ENCODE assay signal across 25 cellular contexts in the genomic region with DNA sequence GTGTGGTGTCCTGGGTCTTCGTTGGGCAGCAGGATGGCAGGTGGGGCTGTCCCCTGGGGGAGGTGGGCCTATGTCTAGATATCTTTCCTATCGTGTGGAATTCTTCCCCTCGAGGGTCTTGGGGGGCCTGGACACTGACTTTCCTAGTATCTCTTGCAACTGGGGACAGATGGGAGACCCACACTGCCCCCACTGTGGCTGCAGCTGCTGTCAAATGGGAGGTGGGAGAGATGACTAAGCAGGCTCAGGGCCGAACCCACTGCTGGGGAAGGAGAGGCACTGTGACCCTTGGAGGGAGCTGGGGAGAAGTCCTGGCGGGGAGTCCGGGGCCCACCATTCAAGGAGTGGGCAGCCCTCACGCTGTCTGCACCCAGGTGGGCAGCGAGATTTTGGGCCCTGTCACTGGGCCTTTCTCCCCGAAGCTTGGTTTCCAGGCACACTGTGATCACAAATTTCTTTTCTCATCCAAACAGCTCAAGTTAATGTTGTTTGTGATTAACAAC. TPM values are rescaled to one million over a fixed set of nuclear protein-coding genes. Genes with fewer than 3 reads are reported as not detected.
DNase-seq lines count a peak whose midpoint lies in the region; TF ChIP-seq lines count a peak whose summit lies in the region.
"Had no signal": no experiment of that assay in that cellular context is flagged by ENCODE, and none has a peak within 500 bp of the region (broad histone marks: within the 10 kb centered on the region; RNA-seq: fewer than 3 reads in every experiment).

No MANE protein-coding gene starts in this region.

- H3K9me3 Mint-ChIP-seq in osteocyte (ENCODE audit: unreplicated experiment) (no peaks in the 10 kb centered on the region), endothelial cell (ENCODE audit: unreplicated experiment) (no peaks in the 10 kb centered on the region)
- H3K9me3 Mint-ChIP-seq: activated CD4-positive, alpha-beta T cell treated with anti-CD3 and anti-CD28 coated beads, Interleukin-2, amount 10 ng/mL, durations not matched to agents 24 days and 14 days; activated naive CD4-positive, alpha-beta T cell treated with anti-CD3 and anti-CD28 coated beads, Interleukin-2, amount 50 U/mL, for 24 hours; stimulated activated effector memory CD8-positive, alpha-beta T cell treated with anti-CD3 and anti-CD28 coated beads, Interleukin-12 subunit alpha, Interleukin-12 subunit beta, amount 100 ng/mL, for 72 hours had no signal

- H3K36me3 ChIP-seq in ACC112 (ENCODE audit: insufficient read depth, low read length) (no peaks in the 10 kb centered on the region), HUES64 (ENCODE audit: insufficient read depth, low read length) (no peaks in the 10 kb centered on the region), esophagus squamous epithelium (no peaks in the 10 kb centered on the region), WERI-Rb-1 (no peaks in the 10 kb centered on the region)
- H3K36me3 ChIP-seq: BLaER1 treated with 17β-estradiol and CSF1 and Interleukin-3, amounts not matched to agents 10 nM and 100 nM; suprapubic skin had no signal

- intact Hi-C loops in esophagus squamous epithelium (cut with DNase I): no loop called here

- peaks cover under 1% of the 10 kb centered on the region for H3K36me3 Mint-ChIP-seq in osteocyte (ENCODE audit: unreplicated experiment)
- H3K36me3 Mint-ChIP-seq in endothelial cell (ENCODE audit: low read depth, unreplicated experiment): peaks cover 12% of the 10 kb centered on the region
- H3K36me3 Mint-ChIP-seq: activated naive CD4-positive, alpha-beta T cell treated with anti-CD3 and anti-CD28 coated beads, Interleukin-2, amount 50 U/mL, for 24 hours had no signal

- no peaks in the 10 kb centered on the region for H3K79me2 ChIP-seq in ACC112 (ENCODE audit: control insufficient read depth, insufficient read depth, low read length, unreplicated experiment)

- H3K4me3 ChIP-seq in ACC112 (ENCODE audit: low read depth, low read length) (no peak overlapping the region), HUES64 (ENCODE audit: low read length) (no peak overlapping the region), esophagus squamous epithelium (no peak overlapping the region), WERI-Rb-1 (ENCODE audit: low read depth, low read length) (no peak overlapping the region)
- H3K4me3 ChIP-seq: BLaER1 treated with 17β-estradiol and CSF1 and Interleukin-3, amounts not matched to agents 10 nM and 100 nM; SK-N-MC; suprapubic skin had no signal

- H3K4me1 ChIP-seq in ACC112 (ENCODE audit: control insufficient read depth, insufficient read depth, low read length, unreplicated experiment): peaks cover 56% of the 10 kb centered on the region
- H3K4me1 ChIP-seq in HUES64 (ENCODE audit: insufficient read depth, low read length): peaks cover 11% of the 10 kb centered on the region
- H3K4me1 ChIP-seq in esophagus squamous epithelium: peaks cover 8 to 59% (median 18%) of the 10 kb centered on the region in 3 donors

- H3K9me3 ChIP-seq in HUES64 (ENCODE audit: insufficient read depth, low read depth, low read length): peaks cover 7% of the 10 kb centered on the region
- H3K9me3 ChIP-seq in esophagus squamous epithelium: peaks cover 0 to 11% (median 0%) of the 10 kb centered on the region in 3 donors
- H3K9me3 ChIP-seq in WERI-Rb-1 (ENCODE audit: severe bottlenecking): no peaks in the 10 kb centered on the region
- H3K9me3 ChIP-seq: suprapubic skin had no signal

- no peak overlapping the region for H3K9ac ChIP-seq in HUES64 (ENCODE audit: low read depth, low read length)
- H3K9ac ChIP-seq: KMS-11 had no signal

- DNase-seq in esophagus squamous epithelium (lab: John Stamatoyannopoulos, UW) (no peak), osteocyte (ENCODE audit: extremely low spot score, unreplicated experiment) (no peak), WERI-Rb-1 (no peak), endothelial cell (ENCODE audit: low spot score) (no peak), NCI-H1048 (lab: John Stamatoyannopoulos, UW) (no peak), NCI-H1930 (lab: John Stamatoyannopoulos, UW) (no peak)
- DNase-seq: activated CD4-positive, alpha-beta T cell treated with anti-CD3 and anti-CD28 coated beads, Interleukin-2, amount 10 ng/mL, durations not matched to agents 24 days and 14 days; cerebellar nuclear complex; COR-L47; DMS79; head of caudate nucleus; NCI-H187 treated with DMSO at 0.1 percent for 48 hours; NCI-H2227 treated with DMSO at 0.1 percent for 48 hours; NCI-H69; stimulated activated CD4-positive, alpha-beta T cell treated with anti-CD3 and anti-CD28 coated beads, Interleukin-2, amount 100 ng/mL, for 48 hours had no signal

- H3K27ac Mint-ChIP-seq in osteocyte (ENCODE audit: unreplicated experiment): peak overlapping the region; percentile 27
- H3K27ac Mint-ChIP-seq in endothelial cell (ENCODE audit: unreplicated experiment): no peak overlapping the region
- H3K27ac Mint-ChIP-seq: activated CD4-positive, alpha-beta T cell treated with anti-CD3 and anti-CD28 coated beads, Interleukin-2, amount 10 ng/mL, durations not matched to agents 24 days and 14 days; activated naive CD4-positive, alpha-beta T cell treated with anti-CD3 and anti-CD28 coated beads, Interleukin-2, amount 50 U/mL, for 24 hours; stimulated activated effector memory CD8-positive, alpha-beta T cell treated with anti-CD3 and anti-CD28 coated beads, Interleukin-12 subunit alpha, Interleukin-12 subunit beta, amount 100 ng/mL, for 72 hours had no signal

- H3K4me1 Mint-ChIP-seq in osteocyte (ENCODE audit: unreplicated experiment) (peaks cover 82% of the 10 kb centered on the region), endothelial cell (ENCODE audit: unreplicated experiment) (peaks cover 14% of the 10 kb centered on the region)

- TF ChIP-seq CTCF in esophagus squamous epithelium (IDR thresholded peaks at IDR 0.05) (no peak), osteocyte (IDR thresholded peaks at IDR 0.05) (no peak), WERI-Rb-1 (IDR thresholded peaks at IDR 0.05; ENCODE audit: low read depth, low read length) (no peak), endothelial cell (IDR thresholded peaks at IDR 0.05; ENCODE audit: unreplicated experiment) (no peak)

- no peak for TF ChIP-seq POLR2A in esophagus squamous epithelium (IDR thresholded peaks at IDR 0.05)

- H3K4me3 Mint-ChIP-seq in osteocyte (ENCODE audit: unreplicated experiment) (no peak overlapping the region), endothelial cell (ENCODE audit: unreplicated experiment) (no peak overlapping the region)
- H3K4me3 Mint-ChIP-seq: activated CD4-positive, alpha-beta T cell treated with anti-CD3 and anti-CD28 coated beads, Interleukin-2, amount 10 ng/mL, durations not matched to agents 24 days and 14 days; activated naive CD4-positive, alpha-beta T cell treated with anti-CD3 and anti-CD28 coated beads, Interleukin-2, amount 50 U/mL, for 24 hours; stimulated activated effector memory CD8-positive, alpha-beta T cell treated with anti-CD3 and anti-CD28 coated beads, Interleukin-12 subunit alpha, Interleukin-12 subunit beta, amount 100 ng/mL, for 72 hours had no signal

- WGBS in HUES64: 82% methylated on average over 9 of the region's 9 CpGs
- WGBS in esophagus squamous epithelium, 2 donors: 76 to 83% methylated on average over 6 to 8 of the region's 9 CpGs

- H3K27me3 ChIP-seq in ACC112 (ENCODE audit: insufficient read depth, low read length): no peaks in the 10 kb centered on the region
- H3K27me3 ChIP-seq in HUES64 (ENCODE audit: insufficient read depth, low read length): peaks cover 20% of the 10 kb centered on the region
- peaks cover 0 to 47% (median 0%) of the 10 kb centered on the region in 4 donors for H3K27me3 ChIP-seq in esophagus squamous epithelium
- H3K27me3 ChIP-seq in WERI-Rb-1 (ENCODE audit: insufficient read depth, low read depth, severe bottlenecking): no peaks in the 10 kb centered on the region

- H3K27ac ChIP-seq in ACC112 (ENCODE audit: low read depth, low read length): peak overlapping the region; percentile 8; the same call in 1 of the 2 replicates
- peak overlapping the region; percentile 41; the same call in 1 of the 2 replicates for H3K27ac ChIP-seq in HUES64 (ENCODE audit: low read depth, low read length)
- H3K27ac ChIP-seq in esophagus squamous epithelium: peak overlapping the region in 3 of 4 donors; percentile 45 to 80 (median 66)
- no peak overlapping the region for H3K27ac ChIP-seq in WERI-Rb-1
- H3K27ac ChIP-seq: BLaER1 treated with 17β-estradiol and CSF1 and Interleukin-3, amounts not matched to agents 10 nM and 100 nM; KMS-11; SK-N-MC; VCaP had no signal

- H2AFZ ChIP-seq in ACC112 (ENCODE audit: low read length, unreplicated experiment): no peak overlapping the region

- H3K27me3 Mint-ChIP-seq in osteocyte (ENCODE audit: unreplicated experiment) (no peaks in the 10 kb centered on the region), endothelial cell (ENCODE audit: unreplicated experiment) (peaks cover 11% of the 10 kb centered on the region)

RNA-seq across cellular contexts. Expression of a gene that starts 2.9 kb away (rescaled TPM):
- 16.0 TPM for polyA plus RNA-seq in HUES64 (2013, experiment 1 of 2)
- polyA plus RNA-seq in HUES64 (2013, experiment 2 of 2): 30.2 TPM
- total RNA-seq in esophagus squamous epithelium (100 to 1,000 TPM in 1 of 4 donors, 10 to 100 TPM in 2, 1 to 10 TPM in 1; 6.3 to 122 (median 25.7) TPM), osteocyte (215 and 251 TPM in 2 replicates), endothelial cell (ENCODE audit: unreplicated experiment) (10.5 TPM)
- total RNA-seq: activated CD4-positive, alpha-beta T cell treated with anti-CD3 and anti-CD28 coated beads, Interleukin-2, amount 10 ng/mL, durations not matched to agents 24 days and 14 days; T-helper 2 cell treated with Interferon-gamma antibody and Interleukin-4, amounts not matched to agents 100 ng/mL and 5 ng/mL, for 36 hours had no signal
